In genomic region chr9:111662851-111663823, GRCh38 we compare ENCODE assay signal across 8 cellular contexts. TPM values are rescaled to one million over a fixed set of nuclear protein-coding genes. Genes with fewer than 3 reads are reported as not detected.
A peak's percentile ranks its signal among the peaks of the same experiment; 100 is the strongest.
DNase-seq lines count a peak whose midpoint lies in the region; ATAC-seq and TF ChIP-seq lines count a peak whose summit lies in the region.

No MANE protein-coding gene starts in this region.

- H3K27me3 ChIP-seq in SJCRH30 (no peaks in the 10 kb centered on the region), endodermal cell (ENCODE audit: control insufficient read depth, insufficient read depth, low read length, poor library complexity, severe bottlenecking) (no peaks in the 10 kb centered on the region), osteoblast (ENCODE audit: insufficient read depth, low read length) (no peaks in the 10 kb centered on the region), testis (no peaks in the 10 kb centered on the region)

- H3K4me3 ChIP-seq in GM08714 (ENCODE audit: low read length): peak overlapping the region; percentile 82; the same call in 1 of the 2 replicates
- H3K4me3 ChIP-seq in SJCRH30: peak overlapping the region; percentile 88
- peak overlapping the region; percentile 85 for H3K4me3 ChIP-seq in endodermal cell (ENCODE audit: low read length)
- peak overlapping the region; percentile 83 for H3K4me3 ChIP-seq in osteoblast (ENCODE audit: insufficient read depth, low read length)
- H3K4me3 ChIP-seq in testis: no peak overlapping the region

- peaks cover 2% of the 10 kb centered on the region for H3K27me3 Mint-ChIP-seq in endodermal cell (ENCODE audit: insufficient read depth)

- peak overlapping the region; percentile 80 for H3K27ac Mint-ChIP-seq in endodermal cell

- TF ChIP-seq POLR2A in testis (IDR thresholded peaks at IDR 0.05): no peak

- H3K4me1 ChIP-seq in SJCRH30: peaks cover 6% of the 10 kb centered on the region; the same call in 1 of the 2 replicates
- H3K4me1 ChIP-seq in endodermal cell (ENCODE audit: control insufficient read depth, insufficient read depth, low read length): no peaks in the 10 kb centered on the region
- peaks cover 10% of the 10 kb centered on the region for H3K4me1 ChIP-seq in osteoblast (ENCODE audit: insufficient read depth, low read length)
- peaks cover 10% of the 10 kb centered on the region for H3K4me1 ChIP-seq in testis

- no peak for DNase-seq in SJCRH30
- DNase-seq in endodermal cell: peak; percentile 91
- DNase-seq in osteoblast (ENCODE audit: insufficient read length, low spot score, missing footprints): no peak
- DNase-seq in RKO (ENCODE audit: low spot score): no peak
- DNase-seq in testis: no peak

- H3K9ac ChIP-seq in endodermal cell (ENCODE audit: extremely low read depth, low read length, poor library complexity, severe bottlenecking): peak overlapping the region; percentile 16

- ATAC-seq in HG02852 (IDR thresholded peaks at IDR 0.05; ENCODE audit: unreplicated experiment) (no peak), HG02870 (IDR thresholded peaks at IDR 0.05; ENCODE audit: unreplicated experiment) (no peak)

- H2AFZ ChIP-seq in osteoblast (ENCODE audit: low read length): no peak overlapping the region

- peaks cover 29% of the 10 kb centered on the region for H3K36me3 Mint-ChIP-seq in endodermal cell (ENCODE audit: low read depth)

- TF ChIP-seq CTCF in endodermal cell (conservative IDR thresholded peaks at IDR 0.05) (no peak), osteoblast (IDR thresholded peaks at IDR 0.05; ENCODE audit: extremely low read depth, low read depth, low read length) (no peak), testis (IDR thresholded peaks at IDR 0.05) (no peak)

- intact Hi-C loops in testis (cut with DNase I; ENCODE audit: low total_unique reads): no loop called here

- peaks cover 34% of the 10 kb centered on the region for H4K20me1 ChIP-seq in osteoblast (ENCODE audit: insufficient read depth, low read length)

- 0 out of 2 replicates have a peak overlapping the region, but pooled peaks have one; percentile 39 for H3K27ac ChIP-seq in SJCRH30
- no peak overlapping the region for H3K27ac ChIP-seq in endodermal cell (ENCODE audit: low read depth, low read length)
- H3K27ac ChIP-seq in osteoblast (ENCODE audit: low read depth, low read length): peak overlapping the region; percentile 45
- H3K27ac ChIP-seq in testis: peak overlapping the region in 1 of 2 donors; percentile 81

- H3K36me3 ChIP-seq in SJCRH30 (peaks cover 36% of the 10 kb centered on the region), endodermal cell (ENCODE audit: control insufficient read depth, insufficient read depth, low read length) (peaks cover 34% of the 10 kb centered on the region), osteoblast (ENCODE audit: insufficient read depth, low read length) (peaks cover 5% of the 10 kb centered on the region), testis (ENCODE audit: low read depth, missing control alignments) (no peaks in the 10 kb centered on the region)

- 42 to 44% methylated on average over 5 to 10 of the region's 10 CpGs for WGBS in endodermal cell (ENCODE audit: insufficient coverage in 1 of 2, insufficient read length in 1 of 2), 2 experiments
- whole genome bisulfite sequencing in testis, 2 donors: 47 to 58% methylated on average over 10 of the region's 10 CpGs

- peak overlapping the region; percentile 77 for H3K4me2 ChIP-seq in osteoblast (ENCODE audit: insufficient read depth, low read length)

- H3K4me3 Mint-ChIP-seq in endodermal cell: peak overlapping the region; percentile 92

- H3K9me3 ChIP-seq in SJCRH30 (replicated peaks) (no peaks in the 10 kb centered on the region), endodermal cell (ENCODE audit: control insufficient read depth, low read length) (no peaks in the 10 kb centered on the region), osteoblast (ENCODE audit: low read depth, low read length) (no peaks in the 10 kb centered on the region), testis (no peaks in the 10 kb centered on the region)

- H3K4me1 Mint-ChIP-seq in endodermal cell: peaks cover 18% of the 10 kb centered on the region

- H3K9me3 Mint-ChIP-seq in endodermal cell: no peaks in the 10 kb centered on the region

- H3K79me2 ChIP-seq in osteoblast (ENCODE audit: insufficient read depth, low read length): peaks cover 46% of the 10 kb centered on the region

RNA-seq across cellular contexts. Expression of gene GNG10, which starts 1.7 kb away (rescaled TPM):
- total RNA-seq in SJCRH30 (2014; rRNA removed; shearing (Covaris generic)): 188 and 190 TPM in 2 replicates
- 10 to 100 TPM; 27.7 to 39.7 TPM for total RNA-seq in endodermal cell
- polyA plus RNA-seq in endodermal cell (2013, experiment 1 of 2): 41.3 TPM
- 42.2 TPM for polyA plus RNA-seq in endodermal cell (2013, experiment 2 of 2)
- 69.1 and 76.0 TPM in 2 replicates for total RNA-seq in osteoblast
- 10 to 100 TPM; 37.1 to 38.3 TPM for total RNA-seq in testis
- 35.9 TPM for polyA plus RNA-seq in testis (ENCODE audit: insufficient read depth, low read depth, low replicate concordance)

RNA-seq across cellular contexts. Expression of gene DNAJC25, which starts 32.0 kb away (rescaled TPM):
- 14.2 and 15.1 TPM in 2 replicates for total RNA-seq in SJCRH30 (2014; rRNA removed; shearing (Covaris generic))
- total RNA-seq in endodermal cell (1 to 10 TPM; 6.3 to 7.4 TPM), osteoblast (7.1 and 8.3 TPM in 2 replicates), testis (10 to 100 TPM; 15.7 to 15.9 TPM)
- 9.3 TPM for polyA plus RNA-seq in endodermal cell (2013, experiment 1 of 2)
- 10.1 TPM for polyA plus RNA-seq in endodermal cell (2013, experiment 2 of 2)
- 10.0 TPM for polyA plus RNA-seq in testis (ENCODE audit: insufficient read depth, low read depth, low replicate concordance)

Comparison
In these comparisons a context has a peak if more than half of its experiments do, and no peak if none do; other contexts are left out.
1. H3K4me3 ChIP-seq: peak in GM08714 (single experiment), SJCRH30 (single experiment), endodermal cell (single experiment) and osteoblast (single experiment); none in testis (0 of 2).